22 cellular contexts compared by ENCODE assay signal in the genomic region with DNA sequence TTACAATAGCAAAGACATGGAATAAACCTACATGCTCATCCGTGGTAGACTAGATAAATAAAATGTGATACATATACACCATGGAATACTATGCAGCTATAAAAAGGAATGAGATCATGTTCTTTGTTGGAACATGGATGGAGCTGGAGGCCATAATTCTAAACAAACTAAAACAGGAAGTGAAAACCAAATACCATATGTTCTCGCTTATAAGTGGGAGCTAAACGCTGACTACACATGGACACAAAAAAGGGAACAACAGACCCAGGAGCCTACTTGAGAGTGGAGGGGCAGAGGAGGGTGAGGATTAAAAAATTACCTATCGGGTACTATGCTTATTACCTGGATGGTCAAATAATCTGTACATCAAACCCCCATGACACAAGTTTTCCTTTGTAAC.
"Had no signal": no experiment of that assay in that cellular context is flagged by ENCODE, and none has a peak within 500 bp of the region (broad histone marks: within the 10 kb centered on the region; RNA-seq: fewer than 3 reads in every experiment).

No MANE protein-coding gene starts in this region.

- H3K27ac ChIP-seq: coronary artery, epithelial cell of prostate, gastroesophageal sphincter, prostate gland had no signal

- H3K27me3 ChIP-seq: gastroesophageal sphincter had no signal

- H3K4me3 ChIP-seq: coronary artery, gastroesophageal sphincter, prostate gland had no signal

- ATAC-seq: activated CD8-positive, alpha-beta memory T cell treated with anti-CD3 and anti-CD28 coated beads, Interleukin-2, amount 10 ng/mL, durations not matched to agents 7 days and 5 days; activated CD8-positive, alpha-beta T cell treated with anti-CD3 and anti-CD28 coated beads for 36 hours; activated naive CD8-positive, alpha-beta T cell treated with anti-CD3 and anti-CD28 coated beads, Interleukin-2, amount 50 U/mL, for 24 hours; gastroesophageal sphincter; natural killer cell; stimulated activated naive B cell treated with anti-CD40 and anti-IgM and Interleukin-4, amounts not matched to agents 10 μg/mL and 1 μg/mL and 100 μg/mL, for 72 hours had no signal

- DNase-seq: activated CD4-positive, alpha-beta T cell treated with anti-CD3 and anti-CD28 coated beads, Interleukin-2, amount 10 ng/mL, durations not matched to agents 24 days and 14 days; activated CD4-positive, CD25-positive, alpha-beta regulatory T cell; activated CD8-positive, alpha-beta memory T cell treated with anti-CD3 and anti-CD28 coated beads, Interleukin-2, amount 10 ng/mL, durations not matched to agents 7 days and 5 days; activated CD8-positive, alpha-beta T cell treated with anti-CD3 and anti-CD28 coated beads for 36 hours; activated gamma-delta T cell; activated naive CD4-positive, alpha-beta T cell treated with anti-CD3 and anti-CD28 coated beads, Interleukin-2, amount 50 U/mL, for 16 hours; activated naive CD8-positive, alpha-beta T cell treated with anti-CD3 and anti-CD28 coated beads, Interleukin-2, amount 50 U/mL, for 24 hours; activated T-cell treated with anti-CD3 and anti-CD28 coated beads for 4 hours; cerebellar nuclear complex; endodermal cell; head of caudate nucleus; hypothalamus; midbrain; natural killer cell; stimulated activated CD4-positive, alpha-beta T cell treated with anti-CD3 and anti-CD28 coated beads, Interleukin-2, amount 100 ng/mL, for 48 hours; stimulated activated CD8-positive, alpha-beta memory T cell treated with anti-CD3 and anti-CD28 coated beads, Interleukin-4, amount 100 ng/mL, for 48 hours; stimulated activated naive B cell treated with anti-CD40 and anti-IgM and Interleukin-4, amounts not matched to agents 10 μg/mL and 1 μg/mL and 100 μg/mL, for 72 hours; trophoblast cell had no signal

- H3K36me3 ChIP-seq: gastroesophageal sphincter, prostate gland had no signal

- H3K9me3 ChIP-seq: gastroesophageal sphincter, prostate gland had no signal

- H3K4me1 ChIP-seq: gastroesophageal sphincter, prostate gland had no signal
